Comparison of ENCODE assay signal across 1 cellular context in genomic region chr3:15637131-15637951, GRCh38.
TF ChIP-seq lines count a peak whose summit lies in the region.

No MANE protein-coding gene starts in this region.

TF ChIP-seq in GM12878, 131 proteins besides CTCF, POLR2A, EP300 and RAD21 (continued from another document and continues in another):
- TF ChIP-seq NKRF (conservative IDR thresholded peaks at IDR 0.05) (no peak), USF1 (IDR thresholded peaks at IDR 0.05; ENCODE audit: borderline replicate concordance, extremely low read length, insufficient read depth, low read depth, low read length) (no peak), HDAC2 (IDR thresholded peaks at IDR 0.05) (no peak), EED (IDR thresholded peaks at IDR 0.05; ENCODE audit: low read depth) (peak; percentile 76), EGR1 (IDR thresholded peaks at IDR 0.05; ENCODE audit: borderline replicate concordance in 1 of 2, low read depth in 2 of 2, low read length in 2 of 2) (no peak), POLR2AphosphoS5 (IDR thresholded peaks at IDR 0.05; ENCODE audit: low read length) (no peak), MYB (IDR thresholded peaks at IDR 0.05; ENCODE audit: borderline replicate concordance, low read depth, low read length) (no peak), CHD4 (IDR thresholded peaks at IDR 0.05) (no peak), HDAC6 (IDR thresholded peaks at IDR 0.05; ENCODE audit: unreplicated experiment) (no peak), ZNF217 (IDR thresholded peaks at IDR 0.05) (no peak), ZBTB40 (IDR thresholded peaks at IDR 0.05; ENCODE audit: borderline replicate concordance) (no peak), NFYA (IDR thresholded peaks at IDR 0.05; ENCODE audit: borderline replicate concordance, low read depth, low read length) (no peak), KDM1A (IDR thresholded peaks at IDR 0.05; ENCODE audit: borderline replicate concordance) (no peak), NR2F1 (conservative IDR thresholded peaks at IDR 0.05) (peak; percentile 60; the same call in 1 of the 2 replicates), TARDBP (IDR thresholded peaks at IDR 0.05; ENCODE audit: borderline replicate concordance) (no peak), RB1 (IDR thresholded peaks at IDR 0.05; ENCODE audit: borderline replicate concordance) (no peak), BACH1 (IDR thresholded peaks at IDR 0.05; ENCODE audit: borderline replicate concordance) (no peak), ZNF207 (IDR thresholded peaks at IDR 0.05; ENCODE audit: borderline replicate concordance) (no peak), KLF5 (IDR thresholded peaks at IDR 0.05; ENCODE audit: partially characterized antibody) (no peak), IRF3 (IDR thresholded peaks at IDR 0.05) (no peak), MAX (IDR thresholded peaks at IDR 0.05; ENCODE audit: low read depth, low read length) (no peak), ZBTB4 (CRISPR knock-in tag; IDR thresholded peaks at IDR 0.05) (no peak), PBX3 (IDR thresholded peaks at IDR 0.05; ENCODE audit: insufficient replicate concordance, low read depth, low read length) (no peak), RUNX3 (IDR thresholded peaks at IDR 0.05; ENCODE audit: low read length) (peak; percentile 65), PML (IDR thresholded peaks at IDR 0.05; ENCODE audit: low read length) (no peak), BHLHE40 (IDR thresholded peaks at IDR 0.05; ENCODE audit: borderline replicate concordance in 1 of 2, low read depth in 2 of 2, low read length in 1 of 2) (peak in 1 of 2 experiments; percentile 18; a peak in 1 of 4 replicates), CREM (IDR thresholded peaks at IDR 0.05; ENCODE audit: low read depth) (peak; percentile 64; the same call in 1 of the 2 replicates), ZNF384 (IDR thresholded peaks at IDR 0.05; ENCODE audit: borderline replicate concordance, low read depth, low read length) (no peak), MTA3 (IDR thresholded peaks at IDR 0.05; ENCODE audit: borderline replicate concordance, low read length) (no peak; the same call in 1 of the 2 replicates), POU2F2 (IDR thresholded peaks at IDR 0.05; ENCODE audit: borderline replicate concordance, low read depth, low read length) (no peak), GABPA (IDR thresholded peaks at IDR 0.05; ENCODE audit: low read depth) (no peak), FOXM1 (IDR thresholded peaks at IDR 0.05; ENCODE audit: low read depth, low read length) (0 out of 2 replicates have a peak, but pooled peaks have one; percentile 40), SRF (IDR thresholded peaks at IDR 0.05; ENCODE audit: low read depth in 2 of 2, low read length in 2 of 2) (no peak), ZNF24 (IDR thresholded peaks at IDR 0.05) (no peak), HSF1 (IDR thresholded peaks at IDR 0.05; ENCODE audit: low read depth, low read length) (no peak), RFX5 (IDR thresholded peaks at IDR 0.05; ENCODE audit: low read depth, low read length) (no peak), RELA (IDR thresholded peaks at IDR 0.05; ENCODE audit: borderline replicate concordance, partially characterized antibody) (no peak), SUPT20H (IDR thresholded peaks at IDR 0.05; ENCODE audit: borderline replicate concordance, control insufficient read depth, low read depth, low read length) (no peak), CEBPB (IDR thresholded peaks at IDR 0.05; ENCODE audit: borderline replicate concordance in 1 of 2, low read depth in 2 of 2, low read length in 2 of 2) (no peak), EZH2 (IDR thresholded peaks at IDR 0.05; ENCODE audit: borderline replicate concordance, control insufficient read depth, low read depth, low read length) (no peak), BCL3 (IDR thresholded peaks at IDR 0.05; ENCODE audit: borderline replicate concordance, insufficient read depth, low read depth, low read length, poor library complexity, severe bottlenecking) (no peak), SMC3 (IDR thresholded peaks at IDR 0.05; ENCODE audit: borderline replicate concordance, low read length) (no peak), FOS (IDR thresholded peaks at IDR 0.05; ENCODE audit: borderline replicate concordance, extremely low read depth, insufficient read length) (no peak), YBX1 (IDR thresholded peaks at IDR 0.05) (no peak), BRCA1 (IDR thresholded peaks at IDR 0.05; ENCODE audit: low read depth, low read length) (no peak), RBBP5 (conservative IDR thresholded peaks at IDR 0.05) (no peak), JUNB (IDR thresholded peaks at IDR 0.05) (peak; percentile 37), NR2C1 (IDR thresholded peaks at IDR 0.05) (0 out of 2 replicates have a peak, but pooled peaks have one; percentile 4), NRF1 (conservative IDR thresholded peaks at IDR 0.05; ENCODE audit: low read depth, low read length) (no peak), STAT3 (IDR thresholded peaks at IDR 0.05; ENCODE audit: low read depth, low read length) (no peak), SIN3A (IDR thresholded peaks at IDR 0.05; ENCODE audit: low read depth, low read length) (no peak), ZZZ3 (IDR thresholded peaks at IDR 0.05; ENCODE audit: control insufficient read depth, insufficient read length, low read depth) (no peak), ATF2 (IDR thresholded peaks at IDR 0.05; ENCODE audit: low read length) (no peak)
